9 cellular contexts compared by ENCODE assay signal in the genomic region with DNA sequence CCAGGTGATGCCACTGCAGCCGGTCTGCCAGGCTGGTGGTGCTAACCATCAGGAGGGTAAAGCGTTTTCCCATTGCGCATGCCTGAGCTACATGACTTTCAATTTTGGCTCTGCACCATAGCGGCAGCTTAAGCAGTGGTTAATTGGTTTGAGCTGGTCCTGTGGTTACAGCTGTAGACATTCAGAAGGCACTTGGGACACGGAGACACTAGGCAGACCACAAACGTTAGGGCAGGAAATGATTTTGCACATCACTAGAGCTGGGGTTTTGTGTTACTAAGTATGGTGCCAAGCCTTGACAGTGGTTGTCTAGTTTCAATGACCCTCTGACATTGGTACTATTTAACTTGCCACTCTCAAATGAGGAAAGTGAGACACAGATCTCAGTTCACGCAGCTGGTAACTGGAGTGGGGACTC. TPM values are rescaled to one million over a fixed set of nuclear protein-coding genes. Genes with fewer than 3 reads are reported as not detected.
A peak's percentile ranks its signal among the peaks of the same experiment; 100 is the strongest.
DNase-seq lines count a peak whose midpoint lies in the region; ATAC-seq and TF ChIP-seq lines count a peak whose summit lies in the region.
"Had no signal": no experiment of that assay in that cellular context is flagged by ENCODE, and none has a peak within 500 bp of the region (broad histone marks: within the 10 kb centered on the region; RNA-seq: fewer than 3 reads in every experiment).

No MANE protein-coding gene starts in this region.

- H3K36me3 ChIP-seq in Karpas-422 (ENCODE audit: insufficient read depth, low read length) = no peaks in the 10 kb centered on the region
- no peaks in the 10 kb centered on the region for H3K36me3 ChIP-seq in neural progenitor cell
- H3K36me3 ChIP-seq: gastrocnemius medialis had no signal

- H2AFZ ChIP-seq in Karpas-422 (ENCODE audit: low read length) (no peak overlapping the region), neural progenitor cell (replicated peaks) (no peak overlapping the region)

- peak; percentile 96 for ATAC-seq in GM21576 (IDR thresholded peaks at IDR 0.05; ENCODE audit: unreplicated experiment)
- ATAC-seq in natural killer cell treated with Interleukin-12 subunit alpha and Interleukin-12 subunit beta and Interleukin-15 and Interleukin-18, amount 100 ng/mL, for 72 hours = peak; percentile 98 to 100

- no peaks in the 10 kb centered on the region for H4K20me1 ChIP-seq in Karpas-422 (ENCODE audit: insufficient read depth, low read depth, low read length)
- H4K20me1 ChIP-seq in neural progenitor cell (ENCODE audit: low read depth) = no peaks in the 10 kb centered on the region

- H3K27ac ChIP-seq in Karpas-422 (ENCODE audit: low read length) (no peak overlapping the region), neural progenitor cell (no peak overlapping the region)
- H3K27ac ChIP-seq: gastrocnemius medialis had no signal

- no peak for TF ChIP-seq CTCF in neural progenitor cell (IDR thresholded peaks at IDR 0.05)

- H3K27me3 Mint-ChIP-seq in natural killer cell treated with Interleukin-12 subunit alpha and Interleukin-12 subunit beta and Interleukin-15 and Interleukin-18, amount 100 ng/mL, for 72 hours = peaks cover 0 to 3% of the 10 kb centered on the region in 2 donors
- peaks cover 2% of the 10 kb centered on the region for H3K27me3 Mint-ChIP-seq in neural progenitor cell (ENCODE audit: insufficient read depth, low read depth)

- no peaks in the 10 kb centered on the region for H3K79me2 ChIP-seq in Karpas-422 (ENCODE audit: low read length)
- H3K79me2 ChIP-seq in neural progenitor cell (ENCODE audit: low read depth) = no peaks in the 10 kb centered on the region

- H3F3A ChIP-seq in neural progenitor cell (ENCODE audit: low read depth) = no peaks in the 10 kb centered on the region

- H3K9ac ChIP-seq in Karpas-422 (ENCODE audit: low read length) (no peak overlapping the region), neural progenitor cell (no peak overlapping the region)

- H3K27ac Mint-ChIP-seq in natural killer cell treated with Interleukin-12 subunit alpha and Interleukin-12 subunit beta and Interleukin-15 and Interleukin-18, amount 100 ng/mL, for 72 hours = peak overlapping the region; percentile 61 to 64
- no peak overlapping the region for H3K27ac Mint-ChIP-seq in neural progenitor cell

- H3K4me3 Mint-ChIP-seq in natural killer cell treated with Interleukin-12 subunit alpha and Interleukin-12 subunit beta and Interleukin-15 and Interleukin-18, amount 100 ng/mL, for 72 hours = peak overlapping the region; percentile 63
- no peak overlapping the region for H3K4me3 Mint-ChIP-seq in neural progenitor cell

- no peaks in the 10 kb centered on the region for H3K27me3 ChIP-seq in Karpas-422 (ENCODE audit: low read length)
- no peaks in the 10 kb centered on the region for H3K27me3 ChIP-seq in neural progenitor cell
- H3K27me3 ChIP-seq: gastrocnemius medialis had no signal

- H3K9me3 Mint-ChIP-seq in natural killer cell treated with Interleukin-12 subunit alpha and Interleukin-12 subunit beta and Interleukin-15 and Interleukin-18, amount 100 ng/mL, for 72 hours = peaks cover 7% of the 10 kb centered on the region
- no peaks in the 10 kb centered on the region for H3K9me3 Mint-ChIP-seq in neural progenitor cell

- peak; percentile 95 for DNase-seq in GF-D8 (lab: John Stamatoyannopoulos, UW)
- peak; percentile 50 for DNase-seq in Karpas-422
- DNase-seq in activated CD4-positive, alpha-beta T cell treated with anti-CD3 and anti-CD28 coated beads, Interleukin-2, amount 50 U/mL, for 48 hours = peak; percentile 13 to 42
- peak; percentile 72 for DNase-seq in natural killer cell treated with Interleukin-12 subunit alpha and Interleukin-12 subunit beta and Interleukin-15 and Interleukin-18, amount 100 ng/mL, for 72 hours (ENCODE audit: low spot score)
- no peak for DNase-seq in SHP77 treated with DMSO at 0.1 percent for 48 hours (lab: John Stamatoyannopoulos, UW)
- no peak for DNase-seq in neural progenitor cell (ENCODE audit: low spot score)
- DNase-seq in HUDEP-2 (lab: John Stamatoyannopoulos, UW; ENCODE audit: unreplicated experiment in 76 of 76) = no peak
- DNase-seq: gastrocnemius medialis had no signal

- H3K4me1 ChIP-seq in Karpas-422 (ENCODE audit: low read length) = peaks cover 9% of the 10 kb centered on the region
- no peaks in the 10 kb centered on the region for H3K4me1 ChIP-seq in neural progenitor cell
- H3K4me1 ChIP-seq: gastrocnemius medialis had no signal

- H3K9me2 ChIP-seq in Karpas-422 (replicated peaks; ENCODE audit: insufficient read depth, low read length) = no peaks in the 10 kb centered on the region

- H3K4me2 ChIP-seq in Karpas-422 (ENCODE audit: low read depth, low read length, poor library complexity, severe bottlenecking) (no peak overlapping the region), neural progenitor cell (no peak overlapping the region)

- H3K9me3 ChIP-seq in Karpas-422 (ENCODE audit: low read length) = no peaks in the 10 kb centered on the region
- no peaks in the 10 kb centered on the region for H3K9me3 ChIP-seq in neural progenitor cell (ENCODE audit: low read depth)
- H3K9me3 ChIP-seq: gastrocnemius medialis had no signal

- H3K4me1 Mint-ChIP-seq in natural killer cell treated with Interleukin-12 subunit alpha and Interleukin-12 subunit beta and Interleukin-15 and Interleukin-18, amount 100 ng/mL, for 72 hours (ENCODE audit: low read depth in 2 of 2) = peaks cover 17 to 18% of the 10 kb centered on the region in 2 donors
- no peaks in the 10 kb centered on the region for H3K4me1 Mint-ChIP-seq in neural progenitor cell

- H3K4me3 ChIP-seq in Karpas-422 (ENCODE audit: low read length) (no peak overlapping the region), neural progenitor cell (no peak overlapping the region)
- H3K4me3 ChIP-seq: gastrocnemius medialis had no signal

- H3K36me3 Mint-ChIP-seq in natural killer cell treated with Interleukin-12 subunit alpha and Interleukin-12 subunit beta and Interleukin-15 and Interleukin-18, amount 100 ng/mL, for 72 hours = peaks cover 14% of the 10 kb centered on the region
- H3K36me3 Mint-ChIP-seq in neural progenitor cell = no peaks in the 10 kb centered on the region

RNA-seq across cellular contexts. Expression of a gene that starts 28.9 kb away (rescaled TPM):
- total RNA-seq in Karpas-422 (2014; rRNA removed; shearing (Covaris generic); ENCODE audit: low replicate concordance) = 39.5 and 78.2 TPM in 2 replicates
- total RNA-seq in natural killer cell treated with Interleukin-12 subunit alpha and Interleukin-12 subunit beta and Interleukin-15 and Interleukin-18, amount 100 ng/mL, for 72 hours = 10 to 100 TPM; 51.2 to 53.4 TPM
- total RNA-seq in neural progenitor cell (ENCODE audit: low replicate concordance) = 38.0 and 39.0 TPM in 2 replicates

Comparison
In these comparisons a context has a peak if more than half of its experiments do, and no peak if none do; other contexts are left out.
1. DNase-seq: peak in GF-D8 (single experiment), Karpas-422 (single experiment), activated CD4-positive, alpha-beta T cell treated with anti-CD3 and anti-CD28 coated beads, Interleukin-2, amount 50 U/mL, for 48 hours (2 of 2) and natural killer cell treated with Interleukin-12 subunit alpha and Interleukin-12 subunit beta and Interleukin-15 and Interleukin-18, amount 100 ng/mL, for 72 hours (single experiment); none in SHP77 treated with DMSO at 0.1 percent for 48 hours (single experiment), neural progenitor cell (single experiment) and HUDEP-2 (0 of 76).